In genomic region chr2:135819211-135819610, GRCh38 we compare ENCODE assay signal across 9 cellular contexts. TPM values are rescaled to one million over a fixed set of nuclear protein-coding genes. Genes with fewer than 3 reads are reported as not detected.
A peak's percentile ranks its signal among the peaks of the same experiment; 100 is the strongest.
DNase-seq lines count a peak whose midpoint lies in the region; ATAC-seq and TF ChIP-seq lines count a peak whose summit lies in the region.
"Had no signal": no experiment of that assay in that cellular context is flagged by ENCODE, and none has a peak within 500 bp of the region (broad histone marks: within the 10 kb centered on the region; RNA-seq: fewer than 3 reads in every experiment).

No MANE protein-coding gene starts in this region.

- no peaks in the 10 kb centered on the region for H3K9me3 Mint-ChIP-seq in MCF 10A (ENCODE audit: unreplicated experiment)

- no TSS peak for BruUV-seq in MCF 10A (replicated peaks; lab: Mats Ljungman, UMichigan)

- no peak for TF ChIP-seq EP300 in suprapubic skin (IDR thresholded peaks at IDR 0.05)

- H3K9me3 ChIP-seq in breast epithelium (peaks cover 3 to 8% of the 10 kb centered on the region in 2 donors), upper lobe of right lung (no peaks in the 10 kb centered on the region), suprapubic skin (no peaks in the 10 kb centered on the region)

- H3K27ac ChIP-seq in breast epithelium (no peak overlapping the region), upper lobe of right lung (no peak overlapping the region), suprapubic skin (no peak overlapping the region)

- no peak overlapping the region for H3K27ac Mint-ChIP-seq in MCF 10A (ENCODE audit: low read depth, unreplicated experiment)

- WGBS in suprapubic skin, result 66% methylated on average over 7 of the region's 8 CpGs

- no peak overlapping the region for H3K4me3 Mint-ChIP-seq in MCF 10A (ENCODE audit: unreplicated experiment)

- no peaks in the 10 kb centered on the region for H3K36me3 ChIP-seq in breast epithelium
- H3K36me3 ChIP-seq in upper lobe of right lung, result no peaks in the 10 kb centered on the region
- H3K36me3 ChIP-seq in suprapubic skin, result no peaks in the 10 kb centered on the region

- H3K4me3 ChIP-seq in breast epithelium (no peak overlapping the region), epithelial cell of proximal tubule (ENCODE audit: low read depth, low read length) (no peak overlapping the region), upper lobe of right lung (no peak overlapping the region), suprapubic skin (no peak overlapping the region)

- no peaks in the 10 kb centered on the region for H3K36me3 Mint-ChIP-seq in MCF 10A (ENCODE audit: insufficient read depth, unreplicated experiment)

- intact Hi-C loops in MCF 10A (cut with micrococcal nuclease), result loop anchor here (5.0 kb wide), 1 partner anchor 558 kb away; no protein-coding TSS in a partner anchor
- intact Hi-C loops in breast epithelium (cut with DNase I; ENCODE audit: low total_unique reads), result no loop called here
- intact Hi-C loops in upper lobe of right lung (cut with DNase I), result no loop called here

- H3K27me3 Mint-ChIP-seq in MCF 10A (ENCODE audit: insufficient read depth, unreplicated experiment), result no peaks in the 10 kb centered on the region

- no peak for TF ChIP-seq POLR2A in breast epithelium (IDR thresholded peaks at IDR 0.05)
- TF ChIP-seq POLR2A in suprapubic skin (IDR thresholded peaks at IDR 0.05), result no peak

- no peaks in the 10 kb centered on the region for H3K4me1 ChIP-seq in breast epithelium
- H3K4me1 ChIP-seq in upper lobe of right lung, result no peaks in the 10 kb centered on the region
- no peaks in the 10 kb centered on the region for H3K4me1 ChIP-seq in suprapubic skin

- TF ChIP-seq CTCF in MCF 10A (IDR thresholded peaks at IDR 0.05; ENCODE audit: unreplicated experiment) (peak; percentile 13), breast epithelium (IDR thresholded peaks at IDR 0.05) (no peak), epithelial cell of proximal tubule (conservative IDR thresholded peaks at IDR 0.05; ENCODE audit: low read depth, low read length) (peak; percentile 51), upper lobe of right lung (IDR thresholded peaks at IDR 0.05) (no peak), suprapubic skin (IDR thresholded peaks at IDR 0.05) (no peak)

- H3K4me1 Mint-ChIP-seq in MCF 10A (ENCODE audit: insufficient read depth, unreplicated experiment), result no peaks in the 10 kb centered on the region

- peak; percentile 21 for ATAC-seq in upper lobe of right lung
- no peak for ATAC-seq in GM21390 (IDR thresholded peaks at IDR 0.05; ENCODE audit: unreplicated experiment)

- POLR2A ChIA-PET in MCF 10A (lab: Yijun Ruan, JAX), result no interaction called here

- no peaks in the 10 kb centered on the region for H3K27me3 ChIP-seq in breast epithelium
- H3K27me3 ChIP-seq in upper lobe of right lung, result no peaks in the 10 kb centered on the region
- no peaks in the 10 kb centered on the region for H3K27me3 ChIP-seq in suprapubic skin

- CTCF ChIA-PET in MCF 10A (lab: Yijun Ruan, JAX), result interaction anchor here (0.6 to 1.1 kb wide), 2 partner anchors 566 to 671 kb away, joined by 3 read pairs; no protein-coding TSS in a partner anchor

- peak; percentile 38 for DNase-seq in MCF 10A (ENCODE audit: unreplicated experiment)
- no peak for DNase-seq in breast epithelium (ENCODE audit: low spot score in 2 of 2)
- DNase-seq in SIG-M5 (lab: John Stamatoyannopoulos, UW), result peak; percentile 29
- DNase-seq in epithelial cell of proximal tubule (ENCODE audit: low read depth), result no peak
- DNase-seq in upper lobe of right lung, result no peak
- DNase-seq in suprapubic skin (ENCODE audit: low spot score in 2 of 2), result no peak
- DNase-seq in NCI-H2081 treated with DMSO at 0.1 percent for 48 hours (lab: John Stamatoyannopoulos, UW), result no peak

RNA-seq across cellular contexts. Expression of gene LCT, which starts 17.8 kb away (rescaled TPM):
- total RNA-seq in MCF 10A (2022) (not detected in 2 replicates), breast epithelium (not detected), epithelial cell of proximal tubule (not detected in 2 replicates), upper lobe of right lung (not detected), suprapubic skin (not detected)
- total RNA-seq: pulmonary artery endothelial cell had no signal

RNA-seq across cellular contexts. Expression of gene MCM6, which starts 57.0 kb away (rescaled TPM):
- total RNA-seq in MCF 10A (2022) (10.1 and 13.5 TPM in 2 replicates), breast epithelium (10 to 100 TPM; 10.9 to 11.8 (median 11.3) TPM), epithelial cell of proximal tubule (37.8 and 71.3 TPM in 2 replicates), upper lobe of right lung (8.2 TPM), suprapubic skin (10 to 100 TPM in 1 of 4 donors, 1 to 10 TPM in 3; 6.6 to 13.5 (median 7.8) TPM)

Comparison
In these comparisons a context has a peak if more than half of its experiments do, and no peak if none do; other contexts are left out.
1. DNase-seq: peak in MCF 10A (single experiment) and SIG-M5 (single experiment); none in breast epithelium (0 of 2), epithelial cell of proximal tubule (single experiment), upper lobe of right lung (single experiment), suprapubic skin (0 of 2) and NCI-H2081 treated with DMSO at 0.1 percent for 48 hours (single experiment).
2. CTCF ChIP-seq: peak in MCF 10A (single experiment) and epithelial cell of proximal tubule (single experiment); none in breast epithelium (0 of 3), upper lobe of right lung (single experiment) and suprapubic skin (0 of 2).